Comparison of ENCODE assay signal across 15 cellular contexts in the genomic region with DNA sequence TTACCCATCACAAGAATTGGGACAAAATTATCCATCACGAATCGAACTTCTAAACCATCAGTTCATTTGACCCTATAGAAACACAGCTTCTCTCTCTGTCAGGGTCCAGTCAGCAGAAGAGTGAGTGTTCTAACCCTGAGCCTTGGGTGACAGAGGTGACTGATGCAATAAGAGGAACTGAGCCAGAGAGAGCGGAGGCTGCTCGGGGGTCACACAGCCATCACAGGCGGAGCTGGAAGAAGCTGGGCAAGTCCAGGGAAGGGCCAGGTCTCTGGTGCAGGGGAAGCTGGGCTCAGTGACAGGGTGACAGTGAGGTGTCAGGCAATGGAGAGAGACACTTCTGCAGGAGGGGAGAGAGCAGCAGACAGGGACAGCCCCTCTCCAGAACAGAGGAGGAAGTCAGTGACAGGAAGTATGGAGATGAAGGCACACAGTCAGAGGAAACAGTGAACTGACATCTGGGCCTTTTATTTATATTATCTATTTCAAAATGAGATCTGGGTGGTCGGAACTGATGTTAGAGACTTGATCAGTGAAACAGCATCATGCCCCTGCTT.
A peak's percentile ranks its signal among the peaks of the same experiment; 100 is the strongest.
DNase-seq lines count a peak whose midpoint lies in the region; ATAC-seq and TF ChIP-seq lines count a peak whose summit lies in the region.
"Had no signal": no experiment of that assay in that cellular context is flagged by ENCODE, and none has a peak within 500 bp of the region (broad histone marks: within the 10 kb centered on the region; RNA-seq: fewer than 3 reads in every experiment).

No MANE protein-coding gene starts in this region.

- H3K36me3 ChIP-seq in heart left ventricle: no peaks in the 10 kb centered on the region
- H3K36me3 ChIP-seq: left ventricle myocardium inferior had no signal

- TF ChIP-seq CTCF in GM12865 (IDR thresholded peaks at IDR 0.05; ENCODE audit: insufficient read depth, low read depth, low read length, missing control alignments) (no peak), HL-60 (IDR thresholded peaks at IDR 0.05; ENCODE audit: insufficient read depth, low read length) (no peak), WTC11 (IDR thresholded peaks at IDR 0.05) (no peak), nephron progenitor cell (IDR thresholded peaks at IDR 0.05) (no peak), heart left ventricle (IDR thresholded peaks at IDR 0.05) (no peak)

- H3K36me3 Mint-ChIP-seq in WTC11 (no peaks in the 10 kb centered on the region), nephron progenitor cell (ENCODE audit: low read depth) (no peaks in the 10 kb centered on the region)
- H3K36me3 Mint-ChIP-seq in stimulated activated effector memory CD8-positive, alpha-beta T cell treated with anti-CD3 and anti-CD28 coated beads, Interleukin-12 subunit alpha, Interleukin-12 subunit beta, amount 100 ng/mL, for 72 hours: no peaks in the 10 kb centered on the region

- H3K27me3 ChIP-seq in HL-60 (ENCODE audit: insufficient read depth, poor library complexity, severe bottlenecking) (no peaks in the 10 kb centered on the region), heart left ventricle (peaks cover 0 to 7% (median 0%) of the 10 kb centered on the region in 9 donors)

- H3K9me3 Mint-ChIP-seq in WTC11: peaks cover 8% of the 10 kb centered on the region
- H3K9me3 Mint-ChIP-seq in stimulated activated effector memory CD8-positive, alpha-beta T cell treated with anti-CD3 and anti-CD28 coated beads, Interleukin-12 subunit alpha, Interleukin-12 subunit beta, amount 100 ng/mL, for 72 hours: no peaks in the 10 kb centered on the region
- no peaks in the 10 kb centered on the region for H3K9me3 Mint-ChIP-seq in nephron progenitor cell
- H3K9me3 Mint-ChIP-seq: GM23338 had no signal

- no peak for ATAC-seq in WTC11
- no peak for ATAC-seq in stimulated activated effector memory CD8-positive, alpha-beta T cell treated with anti-CD3 and anti-CD28 coated beads, Interleukin-12 subunit alpha, Interleukin-12 subunit beta, amount 100 ng/mL, for 72 hours
- ATAC-seq in HG03520 (IDR thresholded peaks at IDR 0.05; ENCODE audit: unreplicated experiment): no peak
- no peak for ATAC-seq in heart left ventricle
- ATAC-seq: GM23338 had no signal

- CTCF ChIA-PET in WTC11 (lab: Charles Lee): no interaction called here

- H3K27ac Mint-ChIP-seq in WTC11 (no peak overlapping the region), nephron progenitor cell (no peak overlapping the region)
- peak overlapping the region; percentile 24 for H3K27ac Mint-ChIP-seq in stimulated activated effector memory CD8-positive, alpha-beta T cell treated with anti-CD3 and anti-CD28 coated beads, Interleukin-12 subunit alpha, Interleukin-12 subunit beta, amount 100 ng/mL, for 72 hours
- H3K27ac Mint-ChIP-seq: GM23338 had no signal

- no peak for TF ChIP-seq POLR2A in heart left ventricle (IDR thresholded peaks at IDR 0.05)

- H3K4me3 Mint-ChIP-seq in WTC11 (no peak overlapping the region), nephron progenitor cell (no peak overlapping the region)
- H3K4me3 Mint-ChIP-seq in stimulated activated effector memory CD8-positive, alpha-beta T cell treated with anti-CD3 and anti-CD28 coated beads, Interleukin-12 subunit alpha, Interleukin-12 subunit beta, amount 100 ng/mL, for 72 hours: no peak overlapping the region
- H3K4me3 Mint-ChIP-seq: GM23338 had no signal

- H3K4me1 Mint-ChIP-seq in WTC11 (peaks cover 4% of the 10 kb centered on the region; the same call in 1 of the 2 replicates), nephron progenitor cell (peaks cover 37% of the 10 kb centered on the region)
- peaks cover 10% of the 10 kb centered on the region for H3K4me1 Mint-ChIP-seq in stimulated activated effector memory CD8-positive, alpha-beta T cell treated with anti-CD3 and anti-CD28 coated beads, Interleukin-12 subunit alpha, Interleukin-12 subunit beta, amount 100 ng/mL, for 72 hours

- DNase-seq in GM12865 (ENCODE audit: low read depth) (peak; percentile 16), HL-60 (ENCODE audit: low read depth in 1 of 2, low spot score in 1 of 2) (peak; percentile 13 to 42), WTC11 (ENCODE audit: low spot score) (no peak), nephron progenitor cell (no peak), heart left ventricle (no peak)
- no peak for DNase-seq in stimulated activated effector memory CD8-positive, alpha-beta T cell treated with anti-CD3 and anti-CD28 coated beads, Interleukin-12 subunit alpha, Interleukin-12 subunit beta, amount 100 ng/mL, for 72 hours (ENCODE audit: low spot score in 2 of 2)
- DNase-seq: activated CD4-positive, alpha-beta T cell treated with anti-CD3 and anti-CD28 coated beads, Interleukin-2, amount 50 U/mL, for 1 hour; amygdala; left ventricle myocardium inferior; NCI-H1694 treated with DMSO at 0.1 percent for 48 hours; nucleus accumbens; SW 1271 had no signal

- no peaks in the 10 kb centered on the region for H3K27me3 Mint-ChIP-seq in WTC11 (ENCODE audit: low read depth)
- peaks cover 3% of the 10 kb centered on the region for H3K27me3 Mint-ChIP-seq in nephron progenitor cell (ENCODE audit: low read depth, poor library complexity)

- no peaks in the 10 kb centered on the region for H3K4me1 ChIP-seq in heart left ventricle
- H3K4me1 ChIP-seq: left ventricle myocardium inferior had no signal

- H3K4me3 ChIP-seq in GM12865 (ENCODE audit: low read depth, low read length): no peak overlapping the region
- H3K4me3 ChIP-seq in HL-60 (replicated peaks; ENCODE audit: insufficient read depth, low read length): peak overlapping the region; percentile 25; the same call in 1 of the 2 replicates
- H3K4me3 ChIP-seq in heart left ventricle: no peak overlapping the region
- H3K4me3 ChIP-seq: GM23338, left ventricle myocardium inferior had no signal

- POLR2A ChIA-PET in WTC11 (lab: Charles Lee): no interaction called here

- 70 to 74% (median 71%) methylated on average over 6 of the region's 6 CpGs for WGBS in heart left ventricle, 4 donors

- intact Hi-C loops in heart left ventricle (cut with DNase I): no loop called here

- no peaks in the 10 kb centered on the region for H3K9me3 ChIP-seq in heart left ventricle
- H3K9me3 ChIP-seq: left ventricle myocardium inferior had no signal

- H3K27ac ChIP-seq in HL-60 (replicated peaks): no peak overlapping the region
- H3K27ac ChIP-seq in heart left ventricle: no peak overlapping the region
- H3K27ac ChIP-seq: left ventricle myocardium inferior, RWPE1 had no signal

TF ChIP-seq in WTC11, 78 proteins besides CTCF, POLR2A, EP300 and RAD21:
- TF ChIP-seq NR1H2 (CRISPR knock-in tag; IDR thresholded peaks at IDR 0.05) (no peak), ZBTB21 (CRISPR knock-in tag; IDR thresholded peaks at IDR 0.05; ENCODE audit: borderline replicate concordance) (no peak), GABPB1 (CRISPR knock-in tag; IDR thresholded peaks at IDR 0.05) (peak; percentile 87)
TF ChIP-seq in WTC11: peak in this region for 1.

Comparison
In these comparisons a context has a peak if more than half of its experiments do, and no peak if none do; other contexts are left out.
1. DNase-seq: peak in GM12865 (single experiment) and HL-60 (2 of 2); none in WTC11 (single experiment), stimulated activated effector memory CD8-positive, alpha-beta T cell treated with anti-CD3 and anti-CD28 coated beads, Interleukin-12 subunit alpha, Interleukin-12 subunit beta, amount 100 ng/mL, for 72 hours (0 of 2), nephron progenitor cell (single experiment) and heart left ventricle (0 of 5).